11 cellular contexts compared by ENCODE assay signal in the genomic region with DNA sequence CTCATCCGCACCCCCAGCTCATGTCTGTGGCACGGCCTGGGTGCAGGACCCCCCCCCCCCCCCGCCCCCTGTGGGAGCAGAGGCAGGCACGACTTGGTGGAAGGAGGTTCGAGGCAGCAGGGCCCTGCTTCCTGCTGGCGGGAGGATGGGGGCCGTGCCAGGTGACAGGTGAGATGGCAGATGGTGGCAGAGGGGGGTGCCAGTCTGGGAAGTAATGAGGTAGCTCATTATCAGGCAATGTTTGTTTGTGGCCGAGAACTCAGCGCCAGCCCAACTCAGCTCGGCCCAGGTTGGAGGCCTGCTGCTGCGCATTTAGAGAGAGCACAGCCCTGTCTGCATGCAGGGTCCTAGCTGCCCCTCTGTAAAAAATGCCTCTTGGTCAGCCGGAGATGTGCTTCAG. TPM values are rescaled to one million over a fixed set of nuclear protein-coding genes. Genes with fewer than 3 reads are reported as not detected.
"Had no signal": no experiment of that assay in that cellular context is flagged by ENCODE, and none has a peak within 500 bp of the region (broad histone marks: within the 10 kb centered on the region; RNA-seq: fewer than 3 reads in every experiment).

No MANE protein-coding gene starts in this region.

- H3K9me3 ChIP-seq: ovary, suprapubic skin had no signal

- H3K27ac ChIP-seq: ovary, suprapubic skin, WERI-Rb-1 had no signal

- H3K4me3 ChIP-seq: coronary artery, lung, ovary, suprapubic skin had no signal

- H3K27me3 ChIP-seq: ovary, suprapubic skin had no signal

- DNase-seq: activated CD4-positive, alpha-beta memory T cell treated with anti-CD3 and anti-CD28 coated beads, Interleukin-2, amount 10 ng/mL, durations not matched to agents 7 days and 5 days; activated effector memory CD4-positive, alpha-beta T cell treated with Interleukin-2 at 50 U/mL for 16 hours; activated T-cell treated with anti-CD3 and anti-CD28 coated beads, Interleukin-2, amount 50 U/mL, for 4 hours; left colon; midbrain; ovary; trophoblast cell; WERI-Rb-1 had no signal

- H3K36me3 ChIP-seq: ovary, suprapubic skin, WERI-Rb-1 had no signal

RNA-seq across cellular contexts. Expression of a gene that starts 40.1 kb away (rescaled TPM):
- total RNA-seq: activated CD4-positive, alpha-beta memory T cell treated with anti-CD3 and anti-CD28 coated beads, Interleukin-2, amount 10 ng/mL, durations not matched to agents 7 days and 5 days; activated T-cell treated with anti-CD3 and anti-CD28 coated beads, Interleukin-2, amount 50 U/mL, for 4 hours; suprapubic skin had no signal
